8 cellular contexts compared by ENCODE assay signal in genomic region chr2:8761529-8762164, GRCh38.
A peak's percentile ranks its signal among the peaks of the same experiment; 100 is the strongest.
DNase-seq lines count a peak whose midpoint lies in the region; ATAC-seq and TF ChIP-seq lines count a peak whose summit lies in the region.

No MANE protein-coding gene starts in this region.

- TF ChIP-seq CTCF in AG09319 (IDR thresholded peaks at IDR 0.05; ENCODE audit: low read depth, low read length) (peak; percentile 56), GM20000 (IDR thresholded peaks at IDR 0.05; ENCODE audit: extremely low read depth, missing control alignments) (no peak), dorsolateral prefrontal cortex (IDR thresholded peaks at IDR 0.05 in 54 of 56, conservative IDR thresholded peaks at IDR 0.05 in 2 of 56; ENCODE audit: low read depth in 1 of 56, partially characterized antibody in 56 of 56) (peak; percentile 39 to 89 (median 69)), neural crest cell (conservative IDR thresholded peaks at IDR 0.05) (peak; percentile 80)

- intact Hi-C loops in dorsolateral prefrontal cortex (cut with DNase I): loop anchor here (2.0 to 10.0 kb wide), 3 partner anchors 69 to 1337 kb away; no protein-coding TSS in a partner anchor

- H3K27ac Mint-ChIP-seq in neural crest cell (ENCODE audit: unreplicated experiment): no peak overlapping the region

- H3K27ac ChIP-seq in dorsolateral prefrontal cortex: no peak overlapping the region

- H3K4me3 ChIP-seq in dorsolateral prefrontal cortex: no peak overlapping the region

- H3K9me3 Mint-ChIP-seq in neural crest cell: no peaks in the 10 kb centered on the region

- H3K36me3 Mint-ChIP-seq in neural crest cell (ENCODE audit: low read depth): peaks cover 20% of the 10 kb centered on the region

- peak; percentile 4 for DNase-seq in AG09319 (ENCODE audit: extremely low read depth, low read depth)
- peak; percentile 27 for DNase-seq in GM20000 (ENCODE audit: low spot score)
- DNase-seq in NCI-H748 (lab: John Stamatoyannopoulos, UW; ENCODE audit: unreplicated experiment): peak; percentile 74
- DNase-seq in dorsolateral prefrontal cortex: no peak
- DNase-seq in neural crest cell (ENCODE audit: low read depth, low spot score): no peak
- no peak for DNase-seq in T-helper 9 cell
- DNase-seq in stimulated activated CD4-positive, alpha-beta T cell treated with anti-CD3 and anti-CD28 coated beads, Interleukin-4, amount 100 ng/mL, for 24 hours: no peak

- no peak for ATAC-seq in HG03439 (IDR thresholded peaks at IDR 0.05; ENCODE audit: unreplicated experiment)

- H3K27me3 ChIP-seq in dorsolateral prefrontal cortex: no peaks in the 10 kb centered on the region

- no peaks in the 10 kb centered on the region for H3K4me1 Mint-ChIP-seq in neural crest cell

- H3K27me3 Mint-ChIP-seq in neural crest cell (ENCODE audit: low read depth): no peaks in the 10 kb centered on the region

- H3K4me3 Mint-ChIP-seq in neural crest cell: no peak overlapping the region

Comparison
In these comparisons a context has a peak if more than half of its experiments do, and no peak if none do; other contexts are left out.
1. DNase-seq: peak in AG09319 (single experiment), GM20000 (single experiment) and NCI-H748 (single experiment); none in dorsolateral prefrontal cortex (0 of 10), neural crest cell (single experiment), T-helper 9 cell (single experiment) and stimulated activated CD4-positive, alpha-beta T cell treated with anti-CD3 and anti-CD28 coated beads, Interleukin-4, amount 100 ng/mL, for 24 hours (single experiment).